In genomic region chr12:14723763-14724162, GRCh38 we compare ENCODE assay signal across 8 cellular contexts. TPM values are rescaled to one million over a fixed set of nuclear protein-coding genes. Genes with fewer than 3 reads are reported as not detected.
DNase-seq lines count a peak whose midpoint lies in the region; ATAC-seq and TF ChIP-seq lines count a peak whose summit lies in the region.

No MANE protein-coding gene starts in this region.

- H3K4me1 ChIP-seq in neural progenitor cell (no peaks in the 10 kb centered on the region), uterus (no peaks in the 10 kb centered on the region)

- H3K4me3 ChIP-seq in neural progenitor cell (no peak overlapping the region), uterus (no peak overlapping the region)

- no peak for TF ChIP-seq POLR2A in erythroblast (IDR thresholded peaks at IDR 0.05; ENCODE audit: low read length)
- no peak for TF ChIP-seq POLR2A in uterus (IDR thresholded peaks at IDR 0.05)

- H3K79me2 ChIP-seq in neural progenitor cell (ENCODE audit: low read depth), result no peaks in the 10 kb centered on the region

- intact Hi-C loops in uterus (cut with DNase I; ENCODE audit: low total_unique reads), result no loop called here

- no peaks in the 10 kb centered on the region for H3K36me3 ChIP-seq in neural progenitor cell
- no peaks in the 10 kb centered on the region for H3K36me3 ChIP-seq in uterus

- peaks cover 27% of the 10 kb centered on the region for H3K9me3 Mint-ChIP-seq in neural progenitor cell

- TF ChIP-seq CTCF in neural progenitor cell (IDR thresholded peaks at IDR 0.05) (peak; percentile 65), uterus (IDR thresholded peaks at IDR 0.05) (peak; percentile 13 to 48 (median 30))

- H3F3A ChIP-seq in neural progenitor cell (ENCODE audit: low read depth), result no peaks in the 10 kb centered on the region

- no peak overlapping the region for H2AFZ ChIP-seq in neural progenitor cell (replicated peaks)

- no peaks in the 10 kb centered on the region for H4K20me1 ChIP-seq in neural progenitor cell (ENCODE audit: low read depth)

- peak; percentile 62 to 64 for DNase-seq in AML-193 (lab: John Stamatoyannopoulos, UW)
- DNase-seq in NCI-H82 treated with DMSO at 0.1 percent for 48 hours (lab: John Stamatoyannopoulos, UW; ENCODE audit: unreplicated experiment), result peak; percentile 17
- DNase-seq in activated CD8-positive, alpha-beta memory T cell treated with anti-CD3 and anti-CD28 coated beads for 24 hours, result peak; percentile 75
- DNase-seq in erythroblast (lab: John Stamatoyannopoulos, UW), result peak; percentile 44 to 71
- peak; percentile 51 for DNase-seq in neural progenitor cell (ENCODE audit: low spot score)
- DNase-seq in uterus, result peak; percentile 17 to 23

- H3K36me3 Mint-ChIP-seq in neural progenitor cell, result no peaks in the 10 kb centered on the region

- no peak overlapping the region for H3K4me3 Mint-ChIP-seq in neural progenitor cell

- no peaks in the 10 kb centered on the region for H3K27me3 Mint-ChIP-seq in neural progenitor cell (ENCODE audit: insufficient read depth, low read depth)

- H3K27ac ChIP-seq in neural progenitor cell, result no peak overlapping the region
- no peak overlapping the region for H3K27ac ChIP-seq in uterus

- no peaks in the 10 kb centered on the region for H3K4me1 Mint-ChIP-seq in neural progenitor cell

- no peak overlapping the region for H3K9ac ChIP-seq in neural progenitor cell

- no peak overlapping the region for H3K4me2 ChIP-seq in neural progenitor cell

- H3K27ac Mint-ChIP-seq in neural progenitor cell, result no peak overlapping the region

- H3K27me3 ChIP-seq in neural progenitor cell (no peaks in the 10 kb centered on the region), uterus (no peaks in the 10 kb centered on the region)

- ATAC-seq in GM21576 (IDR thresholded peaks at IDR 0.05; ENCODE audit: unreplicated experiment) (peak; percentile 53), GM21381 (IDR thresholded peaks at IDR 0.05; ENCODE audit: unreplicated experiment) (no peak)

- H3K9me3 ChIP-seq in neural progenitor cell (ENCODE audit: low read depth) (peaks cover 6% of the 10 kb centered on the region), uterus (no peaks in the 10 kb centered on the region)

RNA-seq across cellular contexts. Expression of gene GUCY2C, which starts 27.4 kb away (rescaled TPM):
- not detected in 2 replicates for total RNA-seq in neural progenitor cell (ENCODE audit: low replicate concordance)
- total RNA-seq in uterus, result under 1 TPM in 1 of 4 donors, not detected in 3; 0.15 TPM

Comparison
In these comparisons a context has a peak if more than half of its experiments do, and no peak if none do; other contexts are left out.
1. DNase-seq: peak in every context shown above with its lines; median percentile 75 in activated CD8-positive, alpha-beta memory T cell treated with anti-CD3 and anti-CD28 coated beads for 24 hours; 63 in AML-193; 58 in erythroblast; 51 in neural progenitor cell; 20 in uterus; 17 in NCI-H82 treated with DMSO at 0.1 percent for 48 hours.